ENCODE assay signal across 32 cellular contexts in genomic region chr16:50482271-50482670, GRCh38.
"Had no signal": no experiment of that assay in that cellular context is flagged by ENCODE, and none has a peak within 500 bp of the region (broad histone marks: within the 10 kb centered on the region; RNA-seq: fewer than 3 reads in every experiment).

No MANE protein-coding gene starts in this region.

- H3K9me3 Mint-ChIP-seq: natural killer cell had no signal

- H3K4me3 ChIP-seq: neural progenitor cell, ovary, psoas muscle, right lobe of liver, skin epidermis, smooth muscle cell, spleen, suprapubic skin, testis, tibial artery, transverse colon, upper lobe of right lung, uterus had no signal

- H3K4me2 ChIP-seq: neural progenitor cell, smooth muscle cell had no signal

- H3K9ac ChIP-seq: neural progenitor cell, parathyroid adenoma had no signal

- H3K27ac ChIP-seq: neural progenitor cell, neutrophil, ovary, parathyroid adenoma, psoas muscle, right lobe of liver, spleen, suprapubic skin, testis, tibial artery, transverse colon, upper lobe of right lung, uterus had no signal

- H3K4me1 ChIP-seq: parathyroid adenoma, psoas muscle, right lobe of liver, spleen, testis, transverse colon, upper lobe of right lung, uterus had no signal

- H3K4me1 Mint-ChIP-seq: natural killer cell; stimulated activated memory B cell treated with anti-CD40 and anti-IgM and Interleukin-4, amounts not matched to agents 10 μg/mL and 1 μg/mL and 100 μg/mL, for 72 hours had no signal

- DNase-seq: naive thymus-derived CD4-positive, alpha-beta T cell; natural killer cell; nucleus accumbens; ovary; psoas muscle; right cardiac atrium; right lobe of liver; spleen; stimulated activated CD4-positive, alpha-beta T cell treated with anti-CD3 and anti-CD28 coated beads, Interleukin-12 subunit alpha, Interleukin-12 subunit beta, amount 100 ng/mL, for 4 hours; stimulated activated CD4-positive, alpha-beta T cell treated with anti-CD3 and anti-CD28 coated beads, Interleukin-1b, Interleukin-23, amount 100 ng/mL, for 48 hours; stimulated activated CD4-positive, alpha-beta T cell treated with anti-CD3 and anti-CD28 coated beads, Interleukin-4, amount 100 ng/mL, for 1 hour; stimulated activated CD4-positive, alpha-beta T cell treated with anti-CD3 and anti-CD28 coated beads, Interleukin-4, amount 100 ng/mL, for 4 hours; stimulated activated CD8-positive, alpha-beta memory T cell treated with anti-CD3 and anti-CD28 coated beads, Interleukin-4, amount 100 ng/mL, for 48 hours; stimulated activated naive CD4-positive, alpha-beta T cell; stimulated activated naive CD8-positive, alpha-beta T cell treated with anti-CD3 and anti-CD28 coated beads, Interleukin-15, amount 100 ng/mL, for 72 hours; stimulated activated naive CD8-positive, alpha-beta T cell treated with anti-CD3 and anti-CD28 coated beads, Interleukin-15, Interleukin-2, amounts not matched to agents 100 U/mL and 50 U/mL, for 24 hours; substantia nigra; testis; tibial artery; transverse colon; upper lobe of right lung; uterus had no signal

- H3K27me3 ChIP-seq: neural progenitor cell, ovary, right lobe of liver, suprapubic skin, testis, tibial artery, uterus had no signal

- H3K9me3 ChIP-seq: neutrophil, ovary, right lobe of liver, suprapubic skin, testis, upper lobe of right lung had no signal

- H3K36me3 ChIP-seq: neural progenitor cell, neutrophil, ovary, right lobe of liver, spleen, suprapubic skin, tibial artery, transverse colon, upper lobe of right lung, uterus had no signal

- ATAC-seq: naive thymus-derived CD4-positive, alpha-beta T cell; natural killer cell; psoas muscle; right cardiac atrium; right lobe of liver; stimulated activated memory B cell treated with anti-CD40 and anti-IgM and Interleukin-4, amounts not matched to agents 10 μg/mL and 1 μg/mL and 100 μg/mL, for 72 hours; stimulated activated naive CD8-positive, alpha-beta T cell treated with anti-CD3 and anti-CD28 coated beads, Interleukin-15, amount 100 ng/mL, for 72 hours; stimulated activated naive CD8-positive, alpha-beta T cell treated with anti-CD3 and anti-CD28 coated beads, Interleukin-15, Interleukin-2, amounts not matched to agents 100 U/mL and 50 U/mL, for 24 hours; upper lobe of right lung had no signal

- H3K27ac Mint-ChIP-seq: naive thymus-derived CD4-positive, alpha-beta T cell; natural killer cell; nephron; neural progenitor cell; progenitor cell of endocrine pancreas; stimulated activated memory B cell treated with anti-CD40 and anti-IgM and Interleukin-4, amounts not matched to agents 10 μg/mL and 1 μg/mL and 100 μg/mL, for 72 hours; stimulated activated naive CD8-positive, alpha-beta T cell treated with anti-CD3 and anti-CD28 coated beads, Interleukin-15, amount 100 ng/mL, for 72 hours; type B pancreatic cell had no signal

- H2AFZ ChIP-seq: neural progenitor cell, parathyroid adenoma had no signal

- H3K4me3 Mint-ChIP-seq: naive thymus-derived CD4-positive, alpha-beta T cell; natural killer cell; nephron; neural progenitor cell; stimulated activated memory B cell treated with anti-CD40 and anti-IgM and Interleukin-4, amounts not matched to agents 10 μg/mL and 1 μg/mL and 100 μg/mL, for 72 hours; stimulated activated naive CD8-positive, alpha-beta T cell treated with anti-CD3 and anti-CD28 coated beads, Interleukin-15, amount 100 ng/mL, for 72 hours; type B pancreatic cell had no signal

- H3K36me3 Mint-ChIP-seq: natural killer cell; neural progenitor cell; stimulated activated memory B cell treated with anti-CD40 and anti-IgM and Interleukin-4, amounts not matched to agents 10 μg/mL and 1 μg/mL and 100 μg/mL, for 72 hours had no signal

- H3K79me2 ChIP-seq: parathyroid adenoma had no signal
